In genomic region chr12:76558684-76559276, GRCh38 we compare ENCODE assay signal across 8 cellular contexts. TPM values are rescaled to one million over a fixed set of nuclear protein-coding genes. Genes with fewer than 3 reads are reported as not detected.
DNase-seq lines count a peak whose midpoint lies in the region; ATAC-seq and TF ChIP-seq lines count a peak whose summit lies in the region.

No MANE protein-coding gene starts in this region.

- ATAC-seq in T-cell (replicated peaks in 1 of 4) = peak; percentile 77 to 83 (median 80)
- peak; percentile 48 for ATAC-seq in gastrocnemius medialis

- no peak overlapping the region for H3T11ph ChIP-seq in H9 (ENCODE audit: low read length)

- no peak overlapping the region for H3K4ac ChIP-seq in H9 (ENCODE audit: low read depth, low read length)

- no peaks in the 10 kb centered on the region for H3K27me3 ChIP-seq in H9 (ENCODE audit: insufficient read depth, low read length)
- no peaks in the 10 kb centered on the region for H3K27me3 ChIP-seq in hepatocyte
- no peaks in the 10 kb centered on the region for H3K27me3 ChIP-seq in gastrocnemius medialis

- H3K27me3 Mint-ChIP-seq in H9 (ENCODE audit: low read depth) (no peaks in the 10 kb centered on the region), T-cell (no peaks in the 10 kb centered on the region)

- H3K9me3 ChIP-seq in H9 (ENCODE audit: control insufficient read depth, low read depth, low read length) (no peaks in the 10 kb centered on the region), hepatocyte (ENCODE audit: low read depth) (no peaks in the 10 kb centered on the region), gastrocnemius medialis (no peaks in the 10 kb centered on the region)

- H3K36me3 ChIP-seq in hepatocyte (replicated peaks; ENCODE audit: insufficient read depth, low read depth) (no peaks in the 10 kb centered on the region), gastrocnemius medialis (peaks cover 0 to 4% of the 10 kb centered on the region in 2 donors)

- H3K9me2 ChIP-seq in hepatocyte (replicated peaks; ENCODE audit: insufficient read depth) = no peaks in the 10 kb centered on the region

- no peaks in the 10 kb centered on the region for H3K79me1 ChIP-seq in H9 (ENCODE audit: insufficient read depth, low read depth, low read length, poor library complexity, severe bottlenecking)

- no peak overlapping the region for H3K56ac ChIP-seq in H9 (ENCODE audit: insufficient read length, low read depth, low read length)

- H3K27ac Mint-ChIP-seq in H9 (peak overlapping the region; percentile 90 to 97 (median 96); a peak in 6 of 7 replicates), T-cell (peak overlapping the region; percentile 94 to 95)

- H2BK5ac ChIP-seq in H9 (ENCODE audit: insufficient read length, low read length) = no peak overlapping the region

- no peak for TF ChIP-seq POLR2A in gastrocnemius medialis (IDR thresholded peaks at IDR 0.05)

- H4K8ac ChIP-seq in H9 (replicated peaks; ENCODE audit: insufficient read length, low read depth, low read length) = no peak overlapping the region

- intact Hi-C loops in gastrocnemius medialis (cut with DNase I; ENCODE audit: low total_unique reads) = loop anchor here (2.0 to 10.0 kb wide), 5 partner anchors 28 to 474 kb away; partner anchors contain the start of gene NAP1L1

- CTCF ChIA-PET in T-cell (lab: Charles Lee) = interaction anchor here (0.8 to 2.2 kb wide), 3 partner anchors 28 to 30 kb away, joined by 3 to 6 read pairs (median 3); no protein-coding TSS in a partner anchor

- H3K27ac ChIP-seq in H9 (ENCODE audit: insufficient read length, low read depth, low read length) (no peak overlapping the region), hepatocyte (peak overlapping the region; percentile 99), gastrocnemius medialis (peak overlapping the region; percentile 93 to 99 (median 95))

- H3K4me3 Mint-ChIP-seq in H9 (peak overlapping the region; percentile 92 to 96), T-cell (peak overlapping the region; percentile 93 to 95 (median 94))

- H3K18ac ChIP-seq in H9 (ENCODE audit: insufficient read length, low read depth, low read length) = no peak overlapping the region

- in situ Hi-C loops in gastrocnemius medialis (cut with MboI; ENCODE audit: low sequenced_read_pairs in 4 of 4) = loop anchor here in 3 of 4 donors (25.0 kb wide), 4 partner anchors 171 to 1171 kb away; partner anchors contain the start of genes NAP1L1 (in 2 of the 3) and GLIPR1L2 (in 1 of the 3)

- peaks cover 4% of the 10 kb centered on the region for H3K23me2 ChIP-seq in H9 (ENCODE audit: insufficient read length, low read depth, low read length, poor library complexity, severe bottlenecking)

- no peak overlapping the region for H2BK15ac ChIP-seq in H9 (ENCODE audit: low read depth, low read length)

- H2BK120ac ChIP-seq in H9 (ENCODE audit: low read depth, low read length, poor library complexity, severe bottlenecking) = no peak overlapping the region

- no peak overlapping the region for H2BK12ac ChIP-seq in H9 (ENCODE audit: insufficient read length, low read depth, low read length)

- H2AFZ ChIP-seq in H9 (ENCODE audit: low read length) = no peak overlapping the region
- H2AFZ ChIP-seq in hepatocyte = peak overlapping the region; percentile 94

- peak; percentile 82 for DNase-seq in GDM1 (lab: John Stamatoyannopoulos, UW)
- DNase-seq in H9 = peak; percentile 57
- no peak for DNase-seq in LNCaP clone FGC (ENCODE audit: low read depth)
- DNase-seq in T-cell = peak; percentile 63 to 91 (median 84)
- DNase-seq in amniotic epithelial cell (ENCODE audit: low read depth) = peak; percentile 21
- peak; percentile 61 for DNase-seq in hepatocyte (ENCODE audit: low spot score)
- DNase-seq in gastrocnemius medialis = peak; percentile 45 to 46
- no peak for DNase-seq in middle frontal gyrus (ENCODE audit: extremely low spot score, low spot score)

- H3K4me3 ChIP-seq in LNCaP clone FGC (ENCODE audit: low read depth, low read length) (peak overlapping the region; percentile 98), hepatocyte (peak overlapping the region; percentile 98), gastrocnemius medialis (peak overlapping the region; percentile 90 to 100 (median 98))

- H3K14ac ChIP-seq in H9 (ENCODE audit: insufficient read depth, low read length) = no peak overlapping the region

- H4K20me1 ChIP-seq in H9 (ENCODE audit: control insufficient read depth, insufficient read depth, insufficient read length) (no peaks in the 10 kb centered on the region), hepatocyte (ENCODE audit: insufficient read depth, poor library complexity, severe bottlenecking) (peaks cover 7% of the 10 kb centered on the region)

- TF ChIP-seq CTCF in H9 (conservative IDR thresholded peaks at IDR 0.05) (no peak), LNCaP clone FGC (IDR thresholded peaks at IDR 0.05; ENCODE audit: control insufficient read depth, extremely low read depth, insufficient read depth) (no peak), hepatocyte (IDR thresholded peaks at IDR 0.05; ENCODE audit: poor library complexity) (no peak), gastrocnemius medialis (IDR thresholded peaks at IDR 0.05 in 4 of 5, conservative IDR thresholded peaks at IDR 0.05 in 1 of 5) (no peak)

- peaks cover 4% of the 10 kb centered on the region; the same call in 1 of the 2 replicates for H3K79me2 ChIP-seq in H9 (ENCODE audit: insufficient read depth, low read length)
- peaks cover 46% of the 10 kb centered on the region for H3K79me2 ChIP-seq in hepatocyte

- no peak overlapping the region for H2AK5ac ChIP-seq in H9 (ENCODE audit: insufficient read length, low read length)

- H3K9me3 Mint-ChIP-seq in H9 (no peaks in the 10 kb centered on the region), T-cell (no peaks in the 10 kb centered on the region)

- H3K36me3 Mint-ChIP-seq in H9 (ENCODE audit: insufficient read depth in 1 of 3, low read depth in 3 of 3) (no peaks in the 10 kb centered on the region), T-cell (peaks cover 2% of the 10 kb centered on the region)

- no peak overlapping the region for H4K91ac ChIP-seq in H9 (ENCODE audit: insufficient read length, low read depth, low read length)

- H2BK20ac ChIP-seq in H9 (ENCODE audit: low read depth, low read length, poor library complexity, severe bottlenecking) = no peak overlapping the region

- POLR2A ChIA-PET in T-cell (lab: Charles Lee) = interaction anchor here (0.7 to 1.5 kb wide), 6 partner anchors 8 to 1078 kb away, joined by 3 to 9 read pairs (median 4); partner anchors contain the start of genes GLIPR1 (in 1 of the 2) and ZDHHC17 (in 1 of the 2)

- no CpG with 5 or more reads among the region's 24 CpGs for WGBS in H9 (ENCODE audit: extremely low coverage, insufficient read length, low lambda C conversion rate)
- under 1% methylated on average over 23 of the region's 24 CpGs for WGBS in hepatocyte (ENCODE audit: low lambda C conversion rate, missing lambda C conversion rate)

- H3K4me1 ChIP-seq in H9 (ENCODE audit: insufficient read depth, low read length) (no peaks in the 10 kb centered on the region; the same call in 1 of the 2 replicates), hepatocyte (ENCODE audit: insufficient read depth) (peaks cover 9% of the 10 kb centered on the region), gastrocnemius medialis (peaks cover 12 to 38% of the 10 kb centered on the region in 2 donors)

- no peak overlapping the region for H4K5ac ChIP-seq in H9 (ENCODE audit: insufficient read length, low read depth, low read length)

- H3K9ac ChIP-seq in H9 (ENCODE audit: extremely low read depth, insufficient read length, low read length) = peak overlapping the region; percentile 78

- H3K4me2 ChIP-seq in H9 (ENCODE audit: insufficient read depth, insufficient read length, low read length) = peak overlapping the region; percentile 95
- H3K4me2 ChIP-seq in hepatocyte = peak overlapping the region; percentile 80

- H3K23ac ChIP-seq in H9 (ENCODE audit: insufficient read length, low read depth, low read length) = no peak overlapping the region

- H3K4me1 Mint-ChIP-seq in H9 (peaks cover 25 to 26% of the 10 kb centered on the region in 2 experiments), T-cell (peaks cover 45 to 49% (median 47%) of the 10 kb centered on the region in 3 donors)

RNA-seq across cellular contexts. Expression of gene OSBPL8, which starts 0.8 kb away (rescaled TPM):
- total RNA-seq in H9 (2021) (60.6 and 61.2 TPM in 2 replicates), T-cell (100 to 1,000 TPM; 122 to 152 (median 130) TPM), hepatocyte (73.0 and 82.5 TPM in 2 replicates), gastrocnemius medialis (10 to 100 TPM; 25.6 to 46.0 (median 43.4) TPM)
- polyA plus RNA-seq in hepatocyte = 20.1 and 21.4 TPM in 2 replicates

Comparison
In these comparisons a context has a peak if more than half of its experiments do, and no peak if none do; other contexts are left out.
1. DNase-seq: peak in GDM1 (single experiment), H9 (single experiment), T-cell (34 of 34), amniotic epithelial cell (single experiment), hepatocyte (single experiment) and gastrocnemius medialis (2 of 2); none in LNCaP clone FGC (single experiment) and middle frontal gyrus (single experiment).
2. Peak in every context shown above with its lines, with median percentiles within 50 percentile points of each other: H3K4me3 ChIP-seq.